In genomic region chr5:100609594-100609993, GRCh38 we compare ENCODE assay signal across 15 cellular contexts.
DNase-seq lines count a peak whose midpoint lies in the region; ATAC-seq and TF ChIP-seq lines count a peak whose summit lies in the region.
"Had no signal": no experiment of that assay in that cellular context is flagged by ENCODE, and none has a peak within 500 bp of the region (broad histone marks: within the 10 kb centered on the region; RNA-seq: fewer than 3 reads in every experiment).

No MANE protein-coding gene starts in this region.

- no peaks in the 10 kb centered on the region for H3K36me3 Mint-ChIP-seq in activated T-helper 17 cell treated with anti-CD3 and anti-CD28 coated beads, Interleukin-2, amount 50 U/mL, for 72 hours (ENCODE audit: low read depth)
- H3K36me3 Mint-ChIP-seq: CD8-positive, alpha-beta T cell had no signal

- H3K27ac Mint-ChIP-seq in activated T-helper 17 cell treated with anti-CD3 and anti-CD28 coated beads, Interleukin-2, amount 50 U/mL, for 72 hours = no peak overlapping the region
- H3K27ac Mint-ChIP-seq: CD8-positive, alpha-beta T cell; HFFc6 had no signal

- peaks cover 8% of the 10 kb centered on the region for H3K27me3 Mint-ChIP-seq in activated T-helper 17 cell treated with anti-CD3 and anti-CD28 coated beads, Interleukin-2, amount 50 U/mL, for 72 hours

- no peak for TF ChIP-seq CTCF in foreskin fibroblast (IDR thresholded peaks at IDR 0.05; ENCODE audit: low read depth, low read length)

- no peaks in the 10 kb centered on the region for H3K9me3 Mint-ChIP-seq in activated T-helper 17 cell treated with anti-CD3 and anti-CD28 coated beads, Interleukin-2, amount 50 U/mL, for 72 hours
- H3K9me3 Mint-ChIP-seq: CD8-positive, alpha-beta T cell; HFFc6 had no signal

- DNase-seq in activated CD4-positive, CD25-positive, alpha-beta regulatory T cell (lab: John Stamatoyannopoulos, UW) = no peak
- peak; percentile 31 for DNase-seq in NCI-H1105 treated with DMSO at 0.1 percent for 48 hours (lab: John Stamatoyannopoulos, UW)
- no peak for DNase-seq in foreskin fibroblast
- DNase-seq in activated T-cell treated with anti-CD3 and anti-CD28 coated beads, Interleukin-2, amount 50 U/mL, for 1 hour = no peak
- DNase-seq: C1 segment of cervical spinal cord; Caco-2; CD8-positive, alpha-beta T cell; DMS53; DMS79 treated with DMSO at 0.1 percent for 48 hours; GF-D8; GOT3; HFFc6 had no signal

- ATAC-seq in activated CD4-positive, CD25-positive, alpha-beta regulatory T cell treated with anti-CD3 and anti-CD28 coated beads, Interleukin-2, amount 50 U/mL, for 24 hours = peak; percentile 55 to 56
- peak; percentile 21 for ATAC-seq in activated T-helper 17 cell treated with anti-CD3 and anti-CD28 coated beads, Interleukin-2, amount 50 U/mL, for 72 hours (replicated peaks)
- ATAC-seq: CD8-positive, alpha-beta T cell had no signal

- no peak overlapping the region for H3K4me3 Mint-ChIP-seq in activated T-helper 17 cell treated with anti-CD3 and anti-CD28 coated beads, Interleukin-2, amount 50 U/mL, for 72 hours
- H3K4me3 Mint-ChIP-seq: CD8-positive, alpha-beta T cell; HFFc6 had no signal

- no peaks in the 10 kb centered on the region for H3K4me1 Mint-ChIP-seq in activated T-helper 17 cell treated with anti-CD3 and anti-CD28 coated beads, Interleukin-2, amount 50 U/mL, for 72 hours

- H3K4me3 ChIP-seq in foreskin fibroblast (ENCODE audit: low read depth in 1 of 2, low read length in 2 of 2) = no peak overlapping the region
- H3K4me3 ChIP-seq: HAP-1 had no signal
